In the genomic region with DNA sequence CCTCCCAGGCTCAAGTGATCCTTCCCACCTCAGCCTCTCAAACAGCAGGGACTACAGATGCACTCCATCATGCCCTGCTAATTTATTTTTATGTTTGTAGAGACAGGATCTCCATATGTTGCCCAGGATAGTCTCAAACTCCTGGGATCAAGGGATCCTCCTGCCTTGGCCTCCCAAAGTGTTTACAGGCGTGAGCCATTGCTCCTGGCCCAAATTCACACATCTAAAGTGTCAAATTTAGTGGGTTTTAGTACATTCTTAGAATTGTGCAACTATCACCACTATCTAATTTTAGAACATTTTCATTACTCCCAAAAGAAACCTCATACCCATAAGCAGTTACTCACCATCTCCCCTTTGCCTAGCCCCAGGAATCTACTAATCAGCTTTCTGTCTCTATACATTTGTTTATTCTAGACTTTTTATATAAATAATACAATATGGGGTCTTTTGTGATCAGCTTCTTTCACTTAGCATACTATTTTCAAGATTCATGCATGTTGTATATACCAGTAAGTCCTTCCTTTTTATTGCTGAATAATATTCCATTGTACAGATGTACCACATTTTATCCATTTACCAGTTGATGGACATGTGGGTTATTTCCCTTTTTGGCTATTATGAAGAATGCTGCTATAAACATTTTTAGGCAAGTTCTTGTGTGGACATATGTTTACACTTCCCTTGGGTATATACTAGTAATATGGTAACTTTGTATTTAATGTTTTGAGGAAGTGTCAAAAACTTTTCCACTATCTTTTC, we compare ENCODE assay signal across 30 cellular contexts. TPM values are rescaled to one million over a fixed set of nuclear protein-coding genes. Genes with fewer than 3 reads are reported as not detected.
"Had no signal": no experiment of that assay in that cellular context is flagged by ENCODE, and none has a peak within 500 bp of the region (broad histone marks: within the 10 kb centered on the region; RNA-seq: fewer than 3 reads in every experiment).

No MANE protein-coding gene starts in this region.

- ATAC-seq: foreskin keratinocyte; heart right ventricle; left lobe of liver; lower lobe of right lung; naive thymus-derived CD8-positive, alpha-beta T cell; right cardiac atrium; stimulated activated naive CD8-positive, alpha-beta T cell treated with anti-CD3 and anti-CD28 coated beads, Interleukin-15, amount 100 ng/mL, for 72 hours had no signal

- H3K4me3 ChIP-seq: esophagus muscularis mucosa, heart right ventricle, lower lobe of right lung, skin epidermis, thyroid gland, upper lobe of left lung, vagina had no signal

- H3K4me1 ChIP-seq: heart right ventricle, lower lobe of right lung, thyroid gland, upper lobe of left lung, vagina had no signal

- H3K27me3 ChIP-seq: esophagus muscularis mucosa, foreskin keratinocyte, heart right ventricle, thyroid gland, upper lobe of left lung, vagina had no signal

- H3K9me3 ChIP-seq: esophagus muscularis mucosa, heart right ventricle, lower lobe of right lung, thyroid gland, upper lobe of left lung, vagina had no signal

- H3K27ac ChIP-seq: esophagus muscularis mucosa, foreskin keratinocyte, heart right ventricle, lower lobe of right lung, skin epidermis, thyroid gland, upper lobe of left lung, vagina had no signal

- DNase-seq: activated CD4-positive, alpha-beta memory T cell treated with anti-CD3 and anti-CD28 coated beads for 36 hours; activated CD4-positive, alpha-beta T cell treated with anti-CD3 and anti-CD28 coated beads, Interleukin-2, amount 10 ng/mL, durations not matched to agents 24 days and 14 days; activated CD4-positive, CD25-positive, alpha-beta regulatory T cell treated with anti-CD3 and anti-CD28 coated beads, Interleukin-2, amount 50 U/mL, for 72 hours; activated CD8-positive, alpha-beta memory T cell treated with anti-CD3 and anti-CD28 coated beads, Interleukin-2, amount 50 U/mL, for 4 hours; activated gamma-delta T cell; activated naive CD4-positive, alpha-beta T cell treated with anti-CD3 and anti-CD28 coated beads, Interleukin-2, amount 10 ng/mL, durations not matched to agents 7 days and 5 days; activated naive CD8-positive, alpha-beta T cell treated with anti-CD3 and anti-CD28 coated beads, Interleukin-2, amount 10 ng/mL, durations not matched to agents 7 days and 5 days; activated T-cell treated with anti-CD3 and anti-CD28 coated beads, Interleukin-2, amount 50 U/mL, for 1 hour; central memory CD4-positive, alpha-beta T cell; endodermal cell; foreskin keratinocyte; heart right ventricle; kidney glomerular epithelial cell; lower lobe of right lung; mesenchymal stem cell; naive thymus-derived CD8-positive, alpha-beta T cell; posterior cingulate gyrus; right cardiac atrium; stimulated activated CD4-positive, alpha-beta T cell treated with anti-CD3 and anti-CD28 coated beads, Interleukin-12 subunit alpha, Interleukin-12 subunit beta, amount 100 ng/mL, for 4 hours; stimulated activated CD4-positive, alpha-beta T cell treated with anti-CD3 and anti-CD28 coated beads, Interleukin-4, amount 100 ng/mL, for 1 hour; stimulated activated naive CD8-positive, alpha-beta T cell treated with anti-CD3 and anti-CD28 coated beads, Interleukin-15, amount 100 ng/mL, for 72 hours; T-helper 9 cell; thyroid gland; upper lobe of left lung had no signal

RNA-seq across cellular contexts. Expression of a gene that starts 25.1 kb away (rescaled TPM):
- total RNA-seq: osteoblast had no signal
- polyA plus RNA-seq: naive thymus-derived CD8-positive, alpha-beta T cell had no signal

RNA-seq across cellular contexts. Expression of a gene that starts 50.9 kb away (rescaled TPM):
- total RNA-seq: T-helper 1 cell treated with Interleukin-12 subunit alpha and Interleukin-12 subunit beta and Interleukin-4 antibody, amounts not matched to agents 30 ng/mL and 1 ng/mL, for 36 hours had no signal
